Comparison of ENCODE assay signal across 8 cellular contexts in genomic region chr17:79997004-79997673, GRCh38. TPM values are rescaled to one million over a fixed set of nuclear protein-coding genes. Genes with fewer than 3 reads are reported as not detected.
DNase-seq lines count a peak whose midpoint lies in the region; ATAC-seq lines count a peak whose summit lies in the region.

No MANE protein-coding gene starts in this region.

- peak; percentile 7 for DNase-seq in DMS153 treated with DMSO at 0.1 percent for 48 hours (lab: John Stamatoyannopoulos, UW; ENCODE audit: unreplicated experiment)
- DNase-seq in SKM-1 treated with dmso at 0.1 percent for 144 hours (lab: John Stamatoyannopoulos, UW; ENCODE audit: unreplicated experiment), result peak; percentile 96
- DNase-seq in activated gamma-delta T cell treated with Interleukin-2 at 50 U/mL for 16 hours, result peak; percentile 72
- peak; percentile 44 for DNase-seq in stimulated activated CD4-positive, alpha-beta T cell treated with anti-CD3 and anti-CD28 coated beads, Interleukin-12 subunit alpha, Interleukin-12 subunit beta, amount 100 ng/mL, for 4 hours
- DNase-seq in NCI-H187 treated with DMSO at 0.1 percent for 48 hours (lab: John Stamatoyannopoulos, UW), result no peak
- DNase-seq in ureter (ENCODE audit: low spot score), result no peak

- no peak for ATAC-seq in HG03469 (IDR thresholded peaks at IDR 0.05; ENCODE audit: unreplicated experiment)
- ATAC-seq in GM21447 (IDR thresholded peaks at IDR 0.05; ENCODE audit: unreplicated experiment), result no peak

RNA-seq across cellular contexts. Expression of gene TBC1D16, which starts 38.5 kb away (rescaled TPM):
- total RNA-seq in ureter, result 37.0 TPM

RNA-seq across cellular contexts. Expression of gene CCDC40, which starts 39.3 kb away (rescaled TPM):
- 12.4 TPM for total RNA-seq in ureter

Comparison
In these comparisons a context has a peak if more than half of its experiments do, and no peak if none do; other contexts are left out.
1. DNase-seq: peak in DMS153 treated with DMSO at 0.1 percent for 48 hours (single experiment), SKM-1 treated with dmso at 0.1 percent for 144 hours (single experiment), activated gamma-delta T cell treated with Interleukin-2 at 50 U/mL for 16 hours (single experiment) and stimulated activated CD4-positive, alpha-beta T cell treated with anti-CD3 and anti-CD28 coated beads, Interleukin-12 subunit alpha, Interleukin-12 subunit beta, amount 100 ng/mL, for 4 hours (single experiment); none in NCI-H187 treated with DMSO at 0.1 percent for 48 hours (single experiment) and ureter (single experiment).